ENCODE assay signal across 15 cellular contexts in genomic region chr15:49953421-49953820, GRCh38.
"Had no signal": no experiment of that assay in that cellular context is flagged by ENCODE, and none has a peak within 500 bp of the region (broad histone marks: within the 10 kb centered on the region; RNA-seq: fewer than 3 reads in every experiment).

No MANE protein-coding gene starts in this region.

- H3K9me3 ChIP-seq: breast epithelium had no signal

- H3K27ac ChIP-seq: breast epithelium, esophagus muscularis mucosa, foreskin keratinocyte, heart left ventricle, spleen, tibial nerve, VCaP had no signal

- DNase-seq: activated CD4-positive, CD25-positive, alpha-beta regulatory T cell treated with anti-CD3 and anti-CD28 coated beads, Interleukin-2, amount 50 U/mL, for 72 hours; activated CD8-positive, alpha-beta memory T cell treated with anti-CD3 and anti-CD28 coated beads, Interleukin-2, amount 10 ng/mL, durations not matched to agents 7 days and 5 days; activated CD8-positive, alpha-beta T cell treated with anti-CD3 and anti-CD28 coated beads, Interleukin-2, amount 10 ng/mL, durations not matched to agents 7 days and 5 days; activated T-cell treated with anti-CD3 and anti-CD28 coated beads, Interleukin-2, amount 50 U/mL, for 48 hours; central memory CD4-positive, alpha-beta T cell; foreskin keratinocyte; heart left ventricle; left ventricle myocardium superior; naive thymus-derived CD8-positive, alpha-beta T cell; spleen; stimulated activated naive CD4-positive, alpha-beta T cell had no signal

- H3K4me3 ChIP-seq: breast epithelium, esophagus muscularis mucosa, heart left ventricle, spleen, tibial nerve had no signal

- H3K4me1 ChIP-seq: breast epithelium, esophagus muscularis mucosa, foreskin keratinocyte, heart left ventricle, spleen, tibial nerve had no signal

- H3K36me3 ChIP-seq: breast epithelium, esophagus muscularis mucosa, tibial nerve had no signal

- H3K27me3 ChIP-seq: breast epithelium, esophagus muscularis mucosa, foreskin keratinocyte, heart left ventricle, spleen, tibial nerve had no signal
